In the genomic region with DNA sequence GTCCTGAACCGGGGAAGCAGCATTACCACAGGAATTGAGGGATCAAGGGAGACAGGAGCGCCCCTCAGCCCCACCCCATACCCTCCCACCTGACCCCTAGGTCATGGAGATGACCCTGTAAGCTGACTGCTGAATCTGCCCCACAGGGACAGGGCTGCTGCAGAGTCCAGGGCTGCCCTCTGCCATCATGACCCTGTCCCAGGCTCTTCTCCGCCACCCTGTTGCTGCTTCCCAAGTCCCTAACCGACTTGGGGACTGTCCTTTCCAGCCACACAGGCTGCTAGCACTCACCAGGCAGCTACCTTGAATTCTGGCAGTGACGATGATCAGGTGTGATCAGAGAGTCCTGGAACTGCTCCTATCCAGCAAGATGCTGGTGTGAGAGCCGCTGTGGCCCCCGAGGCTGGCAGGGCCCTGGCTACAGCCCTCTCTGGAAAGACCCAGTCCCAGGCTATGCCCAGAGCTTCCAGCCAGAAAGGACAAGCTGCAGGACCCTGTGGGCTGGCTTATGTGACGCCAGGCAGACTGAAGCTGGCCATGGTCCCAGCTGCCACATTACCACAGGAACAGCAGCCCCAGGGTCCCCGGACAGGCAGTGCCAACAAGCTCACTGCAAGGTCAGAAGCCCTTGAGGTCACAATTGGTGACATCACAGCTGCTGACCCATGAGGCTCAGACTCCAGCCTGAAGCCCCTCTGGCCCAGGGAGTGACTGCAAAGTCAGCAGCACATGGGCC, we compare ENCODE assay signal across 22 cellular contexts. TPM values are rescaled to one million over a fixed set of nuclear protein-coding genes. Genes with fewer than 3 reads are reported as not detected.
DNase-seq lines count a peak whose midpoint lies in the region; ATAC-seq and TF ChIP-seq lines count a peak whose summit lies in the region.
"Had no signal": no experiment of that assay in that cellular context is flagged by ENCODE, and none has a peak within 500 bp of the region (broad histone marks: within the 10 kb centered on the region; RNA-seq: fewer than 3 reads in every experiment).

A gene with protein sequence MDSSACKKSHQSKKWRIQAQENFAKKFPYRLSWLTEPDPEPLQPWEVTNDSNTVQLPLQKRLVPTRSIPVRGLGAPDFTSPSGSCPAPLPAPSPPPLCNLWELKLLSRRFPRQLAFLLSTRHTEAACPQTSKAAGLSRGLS (minus strand): TSS at position 597 of the 736 bp plus-strand sequence. CDS start 5,542 bp downstream, outside the sequence.

- H3K36me3 ChIP-seq in Panc1 (ENCODE audit: control insufficient read depth, insufficient read depth, low read length) (no peaks in the 10 kb centered on the region), sigmoid colon (no peaks in the 10 kb centered on the region)
- H3K36me3 ChIP-seq: adrenal gland, left ventricle myocardium inferior, prostate gland had no signal

- H3K4me1 ChIP-seq in Panc1 (ENCODE audit: control insufficient read depth, insufficient read depth, low read length) (no peaks in the 10 kb centered on the region), sigmoid colon (no peaks in the 10 kb centered on the region)
- H3K4me1 ChIP-seq: adrenal gland, left ventricle myocardium inferior, prostate gland had no signal

- TF ChIP-seq CTCF in Panc1 (IDR thresholded peaks at IDR 0.05) (no peak), sigmoid colon (IDR thresholded peaks at IDR 0.05) (no peak)

- CTCF ChIA-PET in Panc1 (lab: Charles Lee) = no interaction called here

- POLR2A ChIA-PET in Panc1 (lab: Charles Lee) = no interaction called here

- DNase-seq in D341Med (ENCODE audit: low spot score) = peak; percentile 11
- DNase-seq in Panc1 (ENCODE audit: low read depth, low spot score) = no peak
- DNase-seq in iPS-NIHi7 (ENCODE audit: extremely low spot score) = peak; percentile 5
- DNase-seq in sigmoid colon = peak; percentile 36
- no peak for DNase-seq in C1 segment of cervical spinal cord (lab: John Stamatoyannopoulos, UW)
- DNase-seq in COR-L47 (lab: John Stamatoyannopoulos, UW) = no peak
- DNase-seq in activated CD4-positive, alpha-beta T cell treated with anti-CD3 and anti-CD28 coated beads, Interleukin-2, amount 50 U/mL, for 48 hours = no peak
- DNase-seq: activated CD4-positive, CD25-positive, alpha-beta regulatory T cell treated with anti-CD3 and anti-CD28 coated beads, Interleukin-2, amount 50 U/mL, for 72 hours; Calu3; GF-D8; Kasumi-1; left ventricle myocardium inferior; NCI-H1436; NCI-H2227 treated with DMSO at 0.1 percent for 48 hours; SHP77 treated with DMSO at 0.1 percent for 48 hours had no signal

- no TSS peak for BruUV-seq in Panc1 (replicated peaks; lab: Mats Ljungman, UMichigan)

- no peak for TF ChIP-seq EP300 in sigmoid colon (IDR thresholded peaks at IDR 0.05)

- H3K4me3 ChIP-seq in Panc1 (ENCODE audit: low read depth in 2 of 2, low read length in 2 of 2) (no peak within 1 kb of the TSS), sigmoid colon (no peak within 1 kb of the TSS)
- H3K4me3 ChIP-seq: adrenal gland, GM23248, left ventricle myocardium inferior, prostate gland had no signal

- H3K9me3 ChIP-seq in Panc1 (ENCODE audit: control insufficient read depth, insufficient read depth, low read depth, low read length) (no peaks in the 10 kb centered on the region), sigmoid colon (peaks cover 0 to 7% (median 0%) of the 10 kb centered on the region in 4 donors)
- H3K9me3 ChIP-seq: adrenal gland, prostate gland had no signal

- no peak within 1 kb of the TSS for H3K27ac ChIP-seq in Panc1 (ENCODE audit: low read length)
- no peak within 1 kb of the TSS for H3K27ac ChIP-seq in sigmoid colon
- H3K27ac ChIP-seq: adrenal gland, GM23248, left ventricle myocardium inferior, prostate gland had no signal

- in situ Hi-C loops in Panc1 (cut with HindIII; ENCODE audit: low pct_unique_long_range_greater_than_20kb, low sequenced_read_pairs) = no loop called here

- 0 out of 2 replicates have a peak, but pooled peaks have one; percentile 39 for ATAC-seq in Panc1
- ATAC-seq in HG03139 (IDR thresholded peaks at IDR 0.05; ENCODE audit: unreplicated experiment) = no peak

- no peak for TF ChIP-seq POLR2A in sigmoid colon (IDR thresholded peaks at IDR 0.05)

- WGBS in sigmoid colon, 2 donors = 72 to 83% methylated on average over 9 of the region's 9 CpGs

- H3K27me3 ChIP-seq in Panc1 (ENCODE audit: control insufficient read depth, insufficient read depth, low read length) (peaks cover 2% of the 10 kb centered on the region; the same call in 1 of the 2 replicates), sigmoid colon (no peaks in the 10 kb centered on the region)
- H3K27me3 ChIP-seq: adrenal gland had no signal

- intact Hi-C loops in Panc1 (cut with micrococcal nuclease; ENCODE audit: unreplicated experiment) = no loop called here
- intact Hi-C loops in sigmoid colon (cut with DNase I) = no loop called here

RNA-seq across cellular contexts. Expression of the gene that starts here (rescaled TPM):
- total RNA-seq in Panc1 (2021; ENCODE audit: unreplicated experiment) (not detected), sigmoid colon (under 1 TPM in 1 of 4 donors, not detected in 3; 0.54 TPM)
- not detected for polyA plus RNA-seq in Panc1 (2012; ENCODE audit: insufficient read length)
- polyA plus RNA-seq in sigmoid colon = not detected
- total RNA-seq: activated T-helper 1 cell treated with anti-CD3 and anti-CD28 coated beads, Interleukin-12 subunit alpha, Interleukin-12 subunit beta, Interleukin-2, Interleukin-4 antibody, amounts not matched to agents 30 ng/mL and 10 ng/mL and 1 ng/mL, durations not matched to agents 14 hours and 24 hours and 36 hours; adrenal gland; Calu3; cardiac septum; frontal cortex; GM23248; left ventricle myocardium inferior had no signal
- polyA plus RNA-seq: adrenal gland, GM23248 had no signal

Comparison
In these comparisons a context has a peak if more than half of its experiments do, and no peak if none do; other contexts are left out.
1. Peak in ATAC-seq in Panc1; RNA of the gene not detected or under 1 TPM.
2. Peak in DNase-seq in sigmoid colon; RNA of the gene not detected or under 1 TPM.
3. DNase-seq: peak in D341Med (single experiment) and iPS-NIHi7 (single experiment); none in Panc1 (single experiment), C1 segment of cervical spinal cord (0 of 14), COR-L47 (single experiment) and activated CD4-positive, alpha-beta T cell treated with anti-CD3 and anti-CD28 coated beads, Interleukin-2, amount 50 U/mL, for 48 hours (0 of 2).